Comparison of ENCODE assay signal across 27 cellular contexts in genomic region chr17:10311131-10311530, GRCh38.
"Had no signal": no experiment of that assay in that cellular context is flagged by ENCODE, and none has a peak within 500 bp of the region (broad histone marks: within the 10 kb centered on the region; RNA-seq: fewer than 3 reads in every experiment).

No MANE protein-coding gene starts in this region.

- H3K27ac Mint-ChIP-seq: mesothelial cell of epicardium; naive B cell; natural killer cell; stimulated activated naive B cell treated with anti-CD40 and anti-IgM and Interleukin-4, amounts not matched to agents 10 μg/mL and 1 μg/mL and 100 μg/mL, for 72 hours had no signal

- H3K4me3 Mint-ChIP-seq: mesothelial cell of epicardium; naive B cell; natural killer cell; stimulated activated naive B cell treated with anti-CD40 and anti-IgM and Interleukin-4, amounts not matched to agents 10 μg/mL and 1 μg/mL and 100 μg/mL, for 72 hours had no signal

- H3K36me3 ChIP-seq: left ventricle myocardium inferior, pancreas, prostate gland, stomach, thyroid gland, transverse colon, upper lobe of left lung, vagina had no signal

- ATAC-seq: left colon; natural killer cell; pancreas; right cardiac atrium; sciatic nerve; stimulated activated naive B cell treated with anti-CD40 and anti-IgM and Interleukin-4, amounts not matched to agents 10 μg/mL and 1 μg/mL and 100 μg/mL, for 72 hours; stimulated activated naive CD8-positive, alpha-beta T cell treated with anti-CD3 and anti-CD28 coated beads, Interleukin-15, Interleukin-2, amounts not matched to agents 100 U/mL and 50 U/mL, for 24 hours had no signal

- H3K4me1 Mint-ChIP-seq: mesothelial cell of epicardium; naive B cell; natural killer cell; stimulated activated naive B cell treated with anti-CD40 and anti-IgM and Interleukin-4, amounts not matched to agents 10 μg/mL and 1 μg/mL and 100 μg/mL, for 72 hours had no signal

- H3K9me3 ChIP-seq: left ventricle myocardium inferior, pancreas, prostate gland, stomach, testis, thyroid gland, transverse colon, upper lobe of left lung, vagina had no signal

- H3K9me3 Mint-ChIP-seq: natural killer cell; stimulated activated naive B cell treated with anti-CD40 and anti-IgM and Interleukin-4, amounts not matched to agents 10 μg/mL and 1 μg/mL and 100 μg/mL, for 72 hours had no signal

- H3K36me3 Mint-ChIP-seq: mesothelial cell of epicardium; naive B cell; natural killer cell; stimulated activated naive B cell treated with anti-CD40 and anti-IgM and Interleukin-4, amounts not matched to agents 10 μg/mL and 1 μg/mL and 100 μg/mL, for 72 hours had no signal

- H3K27me3 ChIP-seq: pancreas, testis, thyroid gland, transverse colon, upper lobe of left lung, vagina had no signal

- H3K27ac ChIP-seq: left ventricle myocardium inferior, pancreas, prostate gland, stomach, testis, thyroid gland, transverse colon, upper lobe of left lung, vagina had no signal

- DNase-seq: kidney; left colon; left ventricle myocardium inferior; mesendoderm; naive B cell; natural killer cell; pancreas; posterior cingulate gyrus; retina; right cardiac atrium; stimulated activated CD4-positive, alpha-beta T cell treated with anti-CD3 and anti-CD28 coated beads, Interleukin-12 subunit alpha, Interleukin-12 subunit beta, amount 100 ng/mL, for 4 hours; stimulated activated CD4-positive, alpha-beta T cell treated with anti-CD3 and anti-CD28 coated beads, Interleukin-15, amount 100 ng/mL, for 24 hours; stimulated activated CD4-positive, alpha-beta T cell treated with anti-CD3 and anti-CD28 coated beads, Interleukin-2, amount 100 ng/mL, for 24 hours; stimulated activated CD4-positive, alpha-beta T cell treated with anti-CD3 and anti-CD28 coated beads, Interleukin-4, amount 100 ng/mL, for 1 hour; stimulated activated naive B cell treated with anti-CD40 and anti-IgM and Interleukin-4, amounts not matched to agents 10 μg/mL and 1 μg/mL and 100 μg/mL, for 72 hours; stimulated activated naive CD8-positive, alpha-beta T cell treated with anti-CD3 and anti-CD28 coated beads, Interleukin-15, Interleukin-2, amounts not matched to agents 100 U/mL and 50 U/mL, for 24 hours; stomach; testis; thyroid gland; transverse colon; upper lobe of left lung had no signal

- H3K4me3 ChIP-seq: left ventricle myocardium inferior, lung, pancreas, prostate gland, skin epidermis, stomach, testis, thyroid gland, transverse colon, upper lobe of left lung, vagina had no signal

- H3K4me1 ChIP-seq: left ventricle myocardium inferior, pancreas, prostate gland, stomach, testis, thyroid gland, transverse colon, upper lobe of left lung, vagina had no signal
